Comparison of ENCODE assay signal across 25 cellular contexts in the genomic region with DNA sequence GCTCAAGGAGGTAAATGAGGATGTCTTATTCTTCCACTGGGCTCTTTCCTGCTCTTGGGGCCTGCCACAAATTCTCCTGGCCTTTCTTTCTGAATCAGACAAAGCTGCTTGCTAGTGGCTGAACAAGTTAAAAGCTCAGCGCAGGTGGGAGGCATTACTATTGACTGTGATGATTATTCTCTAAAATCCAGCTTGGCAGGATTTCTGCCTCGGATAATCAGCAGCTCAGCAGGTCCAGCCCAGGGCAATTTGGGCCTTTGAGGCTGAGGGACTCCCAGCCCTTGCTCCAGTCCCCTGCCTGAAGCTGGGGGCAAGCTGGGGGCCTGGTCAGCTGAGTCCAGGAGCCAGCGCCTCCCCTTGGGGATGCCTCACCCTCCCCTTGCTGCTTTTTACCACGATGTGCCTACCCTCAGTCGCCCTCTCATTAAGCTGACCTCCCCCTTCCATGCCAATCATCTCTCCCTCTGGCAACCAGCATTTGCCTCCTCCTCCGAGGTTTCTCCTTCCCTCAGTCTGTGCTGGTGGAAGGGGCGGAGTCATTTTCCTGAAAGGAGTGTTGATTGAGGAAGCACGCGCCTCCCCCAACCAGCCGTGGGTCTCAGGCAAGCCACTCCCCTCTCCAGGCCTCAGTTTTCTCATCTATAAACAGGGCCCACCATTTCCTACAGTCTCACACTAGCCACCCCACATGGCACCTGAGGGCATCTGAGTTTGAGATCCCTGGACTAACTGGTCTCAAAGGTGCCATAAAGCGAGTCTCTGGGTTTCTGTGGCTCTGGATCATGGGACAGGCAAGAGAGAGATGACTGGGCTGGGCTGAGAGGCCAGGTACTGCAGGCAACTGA.
DNase-seq lines count a peak whose midpoint lies in the region; ATAC-seq and TF ChIP-seq lines count a peak whose summit lies in the region.
"Had no signal": no experiment of that assay in that cellular context is flagged by ENCODE, and none has a peak within 500 bp of the region (broad histone marks: within the 10 kb centered on the region; RNA-seq: fewer than 3 reads in every experiment).

No MANE protein-coding gene starts in this region.

- no peak overlapping the region for H3K27ac ChIP-seq in IMR-90 (ENCODE audit: insufficient read depth, low read length)
- peak overlapping the region; percentile 78 for H3K27ac ChIP-seq in neuronal stem cell (replicated peaks; ENCODE audit: low read length)
- H3K27ac ChIP-seq: ascending aorta, C4-2B, sigmoid colon, testis had no signal

- H3K9me3 ChIP-seq in IMR-90 (ENCODE audit: control insufficient read depth, insufficient read depth, low read length) (no peaks in the 10 kb centered on the region), neuronal stem cell (replicated peaks in 1 of 2; ENCODE audit: control insufficient read depth in 2 of 2, insufficient read depth in 1 of 2, low read depth in 1 of 2, low read length in 2 of 2) (no peaks in the 10 kb centered on the region)
- H3K9me3 ChIP-seq: ascending aorta, sigmoid colon, testis had no signal

- H3K23ac ChIP-seq in IMR-90 (ENCODE audit: low read depth, low read length) (no peak overlapping the region), neuronal stem cell (ENCODE audit: low read depth, low read length, poor library complexity) (no peak overlapping the region)

- peaks cover 10% of the 10 kb centered on the region for H3K27me3 ChIP-seq in IMR-90 (ENCODE audit: control insufficient read depth, insufficient read depth, low read length)
- H3K27me3 ChIP-seq in neuronal stem cell (ENCODE audit: control insufficient read depth in 3 of 3, insufficient read depth in 3 of 3, low read depth in 1 of 3, low read length in 3 of 3) = peaks cover 0 to 18% (median 0%) of the 10 kb centered on the region in 3 experiments
- H3K27me3 ChIP-seq: ascending aorta, testis had no signal

- H4K8ac ChIP-seq in IMR-90 (ENCODE audit: low read depth in 2 of 2, low read length in 2 of 2) = no peak overlapping the region
- no peak overlapping the region for H4K8ac ChIP-seq in neuronal stem cell (ENCODE audit: low read depth, low read length)

- H3K18ac ChIP-seq in IMR-90 (ENCODE audit: low read depth, low read length) = peak overlapping the region; percentile 30; the same call in 1 of the 2 replicates
- H3K18ac ChIP-seq in neuronal stem cell (ENCODE audit: low read length) = peak overlapping the region; percentile 61

- no peaks in the 10 kb centered on the region for H3K79me1 ChIP-seq in IMR-90 (ENCODE audit: low read depth in 1 of 2, low read length in 2 of 2)
- no peaks in the 10 kb centered on the region for H3K79me1 ChIP-seq in neuronal stem cell (ENCODE audit: low read depth, low read length)

- dilution Hi-C loops in IMR-90 (cut with HindIII; ENCODE audit: low sequenced_read_pairs, unreplicated experiment) = no loop called here

- H4K91ac ChIP-seq in IMR-90 (ENCODE audit: insufficient read depth, low read depth, low read length) (no peak overlapping the region; the same call in 1 of the 2 replicates), neuronal stem cell (ENCODE audit: low read depth, low read length, poor library complexity) (no peak overlapping the region)

- BruUV-seq in IMR-90 (replicated peaks; lab: Mats Ljungman, UMichigan) = no TSS peak

- DNase-seq in NCI-H2107 treated with DMSO at 0.1 percent for 48 hours (lab: John Stamatoyannopoulos, UW; ENCODE audit: unreplicated experiment) (peak; percentile 25), NCI-H2107 (lab: John Stamatoyannopoulos, UW) (no peak), IMR-90 (no peak), WTC11 (ENCODE audit: low spot score) (no peak), neuronal stem cell (ENCODE audit: low spot score) (no peak), foreskin fibroblast (no peak)
- no peak for DNase-seq in activated CD4-positive, alpha-beta T cell treated with anti-CD3 and anti-CD28 coated beads, Interleukin-2, amount 10 ng/mL, durations not matched to agents 7 days and 5 days
- DNase-seq in activated naive CD4-positive, alpha-beta T cell treated with anti-CD3 and anti-CD28 coated beads, Interleukin-2, amount 50 U/mL, for 16 hours = no peak
- DNase-seq: activated T-cell treated with anti-CD3 and anti-CD28 coated beads, Interleukin-2, amount 50 U/mL, for 24 hours; cerebellar nuclear complex; effector CD8-positive, alpha-beta T cell; Karpas-422; natural killer cell; NCI-H1092; NCI-H345; sigmoid colon; T1000; testis had no signal

- H2BK5ac ChIP-seq in IMR-90 (ENCODE audit: low read depth, low read length, poor library complexity, severe bottlenecking) (no peak overlapping the region), neuronal stem cell (ENCODE audit: low read length) (peak overlapping the region; percentile 7)

- H3K9me1 ChIP-seq in IMR-90 (ENCODE audit: insufficient read depth, low read length) = peaks cover 10% of the 10 kb centered on the region

- ATAC-seq in IMR-90 (ENCODE audit: low read depth) (no peak), WTC11 (peak; percentile 15)
- ATAC-seq: activated CD4-positive, CD25-positive, alpha-beta regulatory T cell treated with anti-CD3 and anti-CD28 coated beads, Interleukin-2, amount 50 U/mL, for 24 hours; HCT116; left lobe of liver; natural killer cell had no signal

- H2AK5ac ChIP-seq in IMR-90 (ENCODE audit: low read depth, low read length) = peak overlapping the region; percentile 52; the same call in 1 of the 2 replicates
- H2AK5ac ChIP-seq in neuronal stem cell (ENCODE audit: low read depth, low read length) = peak overlapping the region; percentile 44

- H3K4ac ChIP-seq in IMR-90 (ENCODE audit: low read depth, low read length) = peak overlapping the region; percentile 32
- no peak overlapping the region for H3K4ac ChIP-seq in neuronal stem cell (ENCODE audit: low read length)

- H3K56ac ChIP-seq in IMR-90 (ENCODE audit: extremely low read depth, insufficient read depth, low read length) = no peak overlapping the region

- CTCF ChIA-PET in IMR-90 (lab: Yijun Ruan, JAX) = no interaction called here
- CTCF ChIA-PET in WTC11 (lab: Charles Lee) = interaction anchor here (0.9 to 4.3 kb wide), 7 partner anchors 14 to 159 kb away, joined by 3 to 25 read pairs (median 5); no protein-coding TSS in a partner anchor
- CTCF ChIA-PET in activated CD4-positive, alpha-beta T cell treated with anti-CD3 and anti-CD28 coated beads, Interleukin-2, amount 10 ng/mL, durations not matched to agents 7 days and 5 days (lab: Charles Lee) = no interaction called here

- POLR2A ChIA-PET in IMR-90 (lab: Charles Lee; ENCODE audit: unreplicated experiment) (no interaction called here), WTC11 (lab: Charles Lee) (interaction anchor here (0.6 kb wide), 1 partner anchor 12 kb away, joined by 3 read pairs; no protein-coding TSS in a partner anchor)
- POLR2A ChIA-PET in activated CD4-positive, alpha-beta T cell treated with anti-CD3 and anti-CD28 coated beads, Interleukin-2, amount 10 ng/mL, durations not matched to agents 7 days and 5 days (lab: Charles Lee) = no interaction called here

- no peak overlapping the region for H2AK9ac ChIP-seq in IMR-90 (replicated peaks; ENCODE audit: low read depth, low read length, poor library complexity)

- no peak for TF ChIP-seq RAD21 in IMR-90 (IDR thresholded peaks at IDR 0.05; ENCODE audit: low read length)

- in situ Hi-C loops in IMR-90 (cut with MboI; ENCODE audit: low sequenced_read_pairs) = no loop called here

- H3K4me1 ChIP-seq in IMR-90 (ENCODE audit: control insufficient read depth, insufficient read depth, low read length) (peaks cover 27% of the 10 kb centered on the region), neuronal stem cell (ENCODE audit: control insufficient read depth in 2 of 2, insufficient read depth in 1 of 2, low read depth in 1 of 2, low read length in 2 of 2) (peaks cover 0 to 39% of the 10 kb centered on the region in 2 donors)

- peak overlapping the region; percentile 69 for H3K27ac Mint-ChIP-seq in WTC11
- no peak overlapping the region for H3K27ac Mint-ChIP-seq in activated CD4-positive, alpha-beta T cell treated with anti-CD3 and anti-CD28 coated beads, Interleukin-2, amount 10 ng/mL, durations not matched to agents 7 days and 5 days
- H3K27ac Mint-ChIP-seq: activated naive CD4-positive, alpha-beta T cell treated with anti-CD3 and anti-CD28 coated beads, Interleukin-2, amount 50 U/mL, for 24 hours; activated T-cell treated with anti-CD3 and anti-CD28 coated beads, Interleukin-2, amount 50 U/mL, for 24 hours; mesothelial cell of epicardium; natural killer cell had no signal

- H4K20me1 ChIP-seq in IMR-90 (ENCODE audit: insufficient read depth, low read length) = no peaks in the 10 kb centered on the region

- no peak overlapping the region for H2BK20ac ChIP-seq in IMR-90 (ENCODE audit: low read depth, low read length)

- no peak for TF ChIP-seq POLR2A in IMR-90 (IDR thresholded peaks at IDR 0.05; ENCODE audit: low read depth, low read length)

- no peaks in the 10 kb centered on the region for H3K36me3 Mint-ChIP-seq in WTC11
- no peaks in the 10 kb centered on the region for H3K36me3 Mint-ChIP-seq in activated CD4-positive, alpha-beta T cell treated with anti-CD3 and anti-CD28 coated beads, Interleukin-2, amount 10 ng/mL, durations not matched to agents 7 days and 5 days (ENCODE audit: low read depth)
- H3K36me3 Mint-ChIP-seq: mesothelial cell of epicardium, natural killer cell had no signal

- TF ChIP-seq CTCF in IMR-90 (conservative IDR thresholded peaks at IDR 0.05; ENCODE audit: low read depth, low read length) = no peak
- TF ChIP-seq CTCF in WTC11 (IDR thresholded peaks at IDR 0.05) = no peak
- TF ChIP-seq CTCF in foreskin fibroblast (IDR thresholded peaks at IDR 0.05; ENCODE audit: low read depth, low read length) = no peak

- H2BK120ac ChIP-seq in IMR-90 (ENCODE audit: low read depth, low read length) (peak overlapping the region; percentile 35; the same call in 1 of the 2 replicates), neuronal stem cell (ENCODE audit: low read depth, low read length) (no peak overlapping the region)

- H3K36me3 ChIP-seq in IMR-90 (ENCODE audit: control insufficient read depth, insufficient read depth, low read length) (no peaks in the 10 kb centered on the region), neuronal stem cell (replicated peaks in 1 of 2; ENCODE audit: control insufficient read depth in 2 of 2, insufficient read depth in 2 of 2, low read length in 2 of 2) (no peaks in the 10 kb centered on the region)
- H3K36me3 ChIP-seq: ascending aorta, sigmoid colon had no signal

- H2BK15ac ChIP-seq in IMR-90 (ENCODE audit: low read depth, low read length) (no peak overlapping the region; the same call in 2 of the 3 replicates), neuronal stem cell (ENCODE audit: low read length) (no peak overlapping the region)

- H4K5ac ChIP-seq in IMR-90 (ENCODE audit: low read depth, low read length) = no peak overlapping the region; the same call in 1 of the 2 replicates

- no peaks in the 10 kb centered on the region for H3K9me3 Mint-ChIP-seq in WTC11
- no peaks in the 10 kb centered on the region for H3K9me3 Mint-ChIP-seq in activated CD4-positive, alpha-beta T cell treated with anti-CD3 and anti-CD28 coated beads, Interleukin-2, amount 10 ng/mL, durations not matched to agents 7 days and 5 days
- H3K9me3 Mint-ChIP-seq: activated naive CD4-positive, alpha-beta T cell treated with anti-CD3 and anti-CD28 coated beads, Interleukin-2, amount 50 U/mL, for 24 hours; mesothelial cell of epicardium; natural killer cell had no signal

- no peaks in the 10 kb centered on the region; the same call in 1 of the 2 replicates for H3K27me3 Mint-ChIP-seq in WTC11 (ENCODE audit: low read depth)
- H3K27me3 Mint-ChIP-seq in activated CD4-positive, alpha-beta T cell treated with anti-CD3 and anti-CD28 coated beads, Interleukin-2, amount 10 ng/mL, durations not matched to agents 7 days and 5 days = peaks cover 3% of the 10 kb centered on the region
- H3K27me3 Mint-ChIP-seq: activated naive CD4-positive, alpha-beta T cell treated with anti-CD3 and anti-CD28 coated beads, Interleukin-2, amount 50 U/mL, for 24 hours; activated T-cell treated with anti-CD3 and anti-CD28 coated beads, Interleukin-2, amount 50 U/mL, for 24 hours had no signal

- intact Hi-C loops in IMR-90 (cut with micrococcal nuclease) = loop anchor here (5.0 kb wide), 1 partner anchor 129 kb away; no protein-coding TSS in a partner anchor

- no peak overlapping the region for H3K4me3 Mint-ChIP-seq in WTC11
- no peak overlapping the region for H3K4me3 Mint-ChIP-seq in activated CD4-positive, alpha-beta T cell treated with anti-CD3 and anti-CD28 coated beads, Interleukin-2, amount 10 ng/mL, durations not matched to agents 7 days and 5 days
- H3K4me3 Mint-ChIP-seq: activated naive CD4-positive, alpha-beta T cell treated with anti-CD3 and anti-CD28 coated beads, Interleukin-2, amount 50 U/mL, for 24 hours; activated T-cell treated with anti-CD3 and anti-CD28 coated beads, Interleukin-2, amount 50 U/mL, for 24 hours; mesothelial cell of epicardium; natural killer cell had no signal

- H3K4me2 ChIP-seq in IMR-90 (ENCODE audit: low read depth, low read length) = no peak overlapping the region
- H3K4me2 ChIP-seq in neuronal stem cell (ENCODE audit: insufficient read depth, low read length, poor library complexity, severe bottlenecking) = no peak overlapping the region

- 80% methylated on average over 2 of the region's 11 CpGs; no CpG with 5 or more reads in 1 of the 2 experiments for WGBS in IMR-90 (ENCODE audit: extremely low coverage in 2 of 2, insufficient read length in 1 of 2), 2 experiments
- no CpG with 5 or more reads among the region's 11 CpGs for WGBS in neuronal stem cell (ENCODE audit: extremely low coverage in 2 of 2, insufficient read length in 2 of 2, insufficient replicate concordance in 1 of 2), 2 donors

- H3K4me3 ChIP-seq in IMR-90 (ENCODE audit: insufficient read depth, low read depth, low read length) (no peak overlapping the region), neuronal stem cell (ENCODE audit: low read length in 2 of 2) (no peak overlapping the region), foreskin fibroblast (ENCODE audit: low read depth in 1 of 2, low read length in 2 of 2) (no peak overlapping the region)
- H3K4me3 ChIP-seq: ascending aorta, sigmoid colon, testis had no signal

- no peak overlapping the region for H2BK12ac ChIP-seq in neuronal stem cell (ENCODE audit: low read length)

- H3K4me1 Mint-ChIP-seq in WTC11 = peaks cover 88% of the 10 kb centered on the region
- peaks cover 18% of the 10 kb centered on the region for H3K4me1 Mint-ChIP-seq in activated CD4-positive, alpha-beta T cell treated with anti-CD3 and anti-CD28 coated beads, Interleukin-2, amount 10 ng/mL, durations not matched to agents 7 days and 5 days

- H2AFZ ChIP-seq in IMR-90 (replicated peaks; ENCODE audit: low read length, poor library complexity) (peak overlapping the region; percentile 8), neuronal stem cell (ENCODE audit: low read length) (no peak overlapping the region)

- no peak overlapping the region for H3K14ac ChIP-seq in IMR-90 (replicated peaks; ENCODE audit: low read depth, low read length)
- no peak overlapping the region for H3K14ac ChIP-seq in neuronal stem cell (ENCODE audit: low read length)

- H3K9ac ChIP-seq in IMR-90 (ENCODE audit: low read depth, low read length) (no peak overlapping the region), neuronal stem cell (ENCODE audit: low read depth, low read length, poor library complexity) (no peak overlapping the region)
